28 cellular contexts compared by ENCODE assay signal in the genomic region with DNA sequence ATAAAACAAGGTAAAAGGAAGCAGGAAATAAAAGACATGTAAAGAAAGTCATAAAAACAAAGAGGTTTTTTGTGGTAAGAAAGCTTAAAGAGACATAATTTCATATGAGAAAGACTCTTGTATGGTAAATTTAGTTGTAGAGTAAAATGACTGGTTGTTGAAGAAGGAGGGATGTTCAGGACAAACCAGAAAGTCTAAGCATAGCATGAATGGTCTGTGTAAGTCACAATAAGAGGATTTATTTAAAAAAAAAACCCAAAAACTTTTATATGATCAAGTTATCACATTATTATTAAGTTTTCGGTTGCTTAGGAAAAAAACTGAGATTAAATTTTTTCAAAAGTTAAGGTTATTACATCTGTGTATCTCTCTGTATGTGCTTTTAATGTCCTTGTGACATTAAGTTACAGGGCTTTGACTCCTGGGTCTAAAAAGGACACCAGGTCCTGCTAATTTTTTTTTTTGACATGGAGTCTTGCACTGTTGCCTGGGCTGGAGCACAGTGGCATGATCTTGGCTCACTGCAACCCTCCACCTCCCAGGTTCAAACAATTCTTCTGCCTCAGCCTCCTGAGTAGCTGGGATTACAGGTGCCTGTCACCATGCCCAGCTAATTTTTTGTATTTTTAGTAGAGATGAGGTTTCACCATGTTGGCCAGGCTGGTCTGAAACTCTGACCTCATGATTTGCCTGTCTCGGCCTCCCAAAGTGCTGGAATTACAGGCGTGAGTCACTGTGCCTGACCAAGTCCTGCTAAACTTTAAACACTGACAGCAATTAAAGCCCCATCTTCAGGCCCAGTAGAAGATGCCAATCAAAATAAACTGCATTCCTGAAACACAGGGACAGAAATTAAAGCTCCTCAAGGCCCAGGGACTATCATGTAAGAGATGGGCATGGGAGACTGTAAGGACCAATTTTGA. TPM values are rescaled to one million over a fixed set of nuclear protein-coding genes. Genes with fewer than 3 reads are reported as not detected.
DNase-seq lines count a peak whose midpoint lies in the region; ATAC-seq, FAIRE-seq and TF ChIP-seq lines count a peak whose summit lies in the region.
"Had no signal": no experiment of that assay in that cellular context is flagged by ENCODE, and none has a peak within 500 bp of the region (broad histone marks: within the 10 kb centered on the region; RNA-seq: fewer than 3 reads in every experiment).

No MANE protein-coding gene starts in this region.

- WGBS in esophagus muscularis mucosa: 63% methylated on average over 3 of the region's 3 CpGs

- H3K4me2 ChIP-seq in astrocyte (ENCODE audit: low read length): no peak overlapping the region
- H3K4me2 ChIP-seq: hepatocyte had no signal

- no peak for TF ChIP-seq EP300 in esophagus muscularis mucosa (IDR thresholded peaks at IDR 0.05)

- no peak for ATAC-seq in stimulated activated naive CD8-positive, alpha-beta T cell treated with anti-CD3 and anti-CD28 coated beads, Interleukin-15, Interleukin-2, amounts not matched to agents 100 U/mL and 50 U/mL, for 24 hours
- ATAC-seq in stimulated activated naive CD8-positive, alpha-beta T cell treated with anti-CD3 and anti-CD28 coated beads, Interleukin-15, amount 100 ng/mL, for 72 hours: no peak
- no peak for ATAC-seq in GM18858 (IDR thresholded peaks at IDR 0.05; ENCODE audit: unreplicated experiment)
- ATAC-seq: GM12878, HCT116, natural killer cell, upper lobe of right lung had no signal

- no peaks in the 10 kb centered on the region for H3K27me3 Mint-ChIP-seq in stimulated activated naive CD8-positive, alpha-beta T cell treated with anti-CD3 and anti-CD28 coated beads, Interleukin-15, amount 100 ng/mL, for 72 hours
- H3K27me3 Mint-ChIP-seq in astrocyte (ENCODE audit: low read depth, unreplicated experiment): peaks cover 2% of the 10 kb centered on the region
- H3K27me3 Mint-ChIP-seq: central memory CD8-positive, alpha-beta T cell; stimulated activated naive CD8-positive, alpha-beta T cell treated with anti-CD3 and anti-CD28 coated beads, Interleukin-15, Interleukin-2, amounts not matched to agents 100 ng/mL and 50 ng/mL, for 24 hours had no signal

- H3K27ac ChIP-seq in astrocyte (ENCODE audit: low read depth, low read length) (no peak overlapping the region), SJCRH30 (no peak overlapping the region), esophagus muscularis mucosa (replicated peaks in 1 of 4) (peak overlapping the region in 2 of 4 donors; percentile 31 to 34)
- H3K27ac ChIP-seq: hepatocyte, parathyroid adenoma, skin epidermis, upper lobe of right lung, VCaP had no signal

- no peaks in the 10 kb centered on the region for H3K36me3 ChIP-seq in astrocyte (ENCODE audit: insufficient read depth, low read length)
- H3K36me3 ChIP-seq in SJCRH30: no peaks in the 10 kb centered on the region
- peaks cover 0 to 8% (median 0%) of the 10 kb centered on the region in 4 donors for H3K36me3 ChIP-seq in esophagus muscularis mucosa
- H3K36me3 ChIP-seq: upper lobe of right lung had no signal

- no peak overlapping the region for H3K27ac Mint-ChIP-seq in stimulated activated naive CD8-positive, alpha-beta T cell treated with anti-CD3 and anti-CD28 coated beads, Interleukin-15, amount 100 ng/mL, for 72 hours
- H3K27ac Mint-ChIP-seq in astrocyte (ENCODE audit: unreplicated experiment): no peak overlapping the region
- H3K27ac Mint-ChIP-seq: natural killer cell; stimulated activated naive CD8-positive, alpha-beta T cell treated with anti-CD3 and anti-CD28 coated beads, Interleukin-15, Interleukin-2, amounts not matched to agents 100 ng/mL and 50 ng/mL, for 24 hours had no signal

- no peaks in the 10 kb centered on the region for H4K20me1 ChIP-seq in astrocyte (ENCODE audit: insufficient read depth, low read length)

- H3K9me3 Mint-ChIP-seq in stimulated activated naive CD8-positive, alpha-beta T cell treated with anti-CD3 and anti-CD28 coated beads, Interleukin-15, amount 100 ng/mL, for 72 hours: peaks cover 8 to 9% of the 10 kb centered on the region in 2 donors
- H3K9me3 Mint-ChIP-seq in astrocyte (ENCODE audit: unreplicated experiment): peaks cover 6% of the 10 kb centered on the region
- H3K9me3 Mint-ChIP-seq: central memory CD8-positive, alpha-beta T cell; natural killer cell; stimulated activated naive CD8-positive, alpha-beta T cell treated with anti-CD3 and anti-CD28 coated beads, Interleukin-15, Interleukin-2, amounts not matched to agents 100 ng/mL and 50 ng/mL, for 24 hours had no signal

- H3K79me2 ChIP-seq in astrocyte (ENCODE audit: insufficient read depth, low read length): no peaks in the 10 kb centered on the region
- H3K79me2 ChIP-seq: hepatocyte, parathyroid adenoma had no signal

- H3K4me3 ChIP-seq in astrocyte (ENCODE audit: insufficient read depth, low read depth, low read length): no peak overlapping the region
- no peak overlapping the region for H3K4me3 ChIP-seq in SJCRH30
- H3K4me3 ChIP-seq in esophagus muscularis mucosa: no peak overlapping the region
- H3K4me3 ChIP-seq: GM12878, hepatocyte, skin epidermis, upper lobe of right lung had no signal

- peaks cover 35% of the 10 kb centered on the region for H3K4me1 Mint-ChIP-seq in stimulated activated naive CD8-positive, alpha-beta T cell treated with anti-CD3 and anti-CD28 coated beads, Interleukin-15, amount 100 ng/mL, for 72 hours
- no peaks in the 10 kb centered on the region for H3K4me1 Mint-ChIP-seq in astrocyte (ENCODE audit: low read depth, unreplicated experiment)
- H3K4me1 Mint-ChIP-seq: central memory CD8-positive, alpha-beta T cell had no signal

- peaks cover 3% of the 10 kb centered on the region for H3K36me3 Mint-ChIP-seq in astrocyte (ENCODE audit: low read depth, unreplicated experiment)
- H3K36me3 Mint-ChIP-seq: natural killer cell had no signal

- H3K27me3 ChIP-seq in astrocyte (ENCODE audit: insufficient read depth, low read length) (no peaks in the 10 kb centered on the region), SJCRH30 (no peaks in the 10 kb centered on the region), esophagus muscularis mucosa (no peaks in the 10 kb centered on the region)
- H3K27me3 ChIP-seq: hepatocyte, upper lobe of right lung had no signal

- no peaks in the 10 kb centered on the region for H3K9me3 ChIP-seq in astrocyte (ENCODE audit: insufficient read depth, low read depth, low read length)
- H3K9me3 ChIP-seq in SJCRH30 (replicated peaks): peaks cover 25% of the 10 kb centered on the region
- H3K9me3 ChIP-seq in esophagus muscularis mucosa: no peaks in the 10 kb centered on the region
- H3K9me3 ChIP-seq: upper lobe of right lung had no signal

- H2AFZ ChIP-seq in astrocyte (ENCODE audit: low read depth, low read length): no peak overlapping the region
- H2AFZ ChIP-seq: hepatocyte, parathyroid adenoma had no signal

- H3K4me3 Mint-ChIP-seq in stimulated activated naive CD8-positive, alpha-beta T cell treated with anti-CD3 and anti-CD28 coated beads, Interleukin-15, amount 100 ng/mL, for 72 hours: no peak overlapping the region
- H3K4me3 Mint-ChIP-seq in astrocyte (ENCODE audit: unreplicated experiment): no peak overlapping the region
- H3K4me3 Mint-ChIP-seq: central memory CD8-positive, alpha-beta T cell; natural killer cell; stimulated activated naive CD8-positive, alpha-beta T cell treated with anti-CD3 and anti-CD28 coated beads, Interleukin-15, Interleukin-2, amounts not matched to agents 100 ng/mL and 50 ng/mL, for 24 hours had no signal

- no peak for TF ChIP-seq CTCF in astrocyte (IDR thresholded peaks at IDR 0.05; ENCODE audit: insufficient read depth, low read depth, low read length)
- no peak for TF ChIP-seq CTCF in esophagus muscularis mucosa (IDR thresholded peaks at IDR 0.05)

- no peak for FAIRE-seq in astrocyte (lab: Jason Lieb, UNC)
- FAIRE-seq: GM12878, keratinocyte had no signal

- H3K4me1 ChIP-seq in astrocyte (ENCODE audit: insufficient read depth, low read length) (no peaks in the 10 kb centered on the region), SJCRH30 (no peaks in the 10 kb centered on the region), esophagus muscularis mucosa (peaks cover 0 to 7% (median 2%) of the 10 kb centered on the region in 4 donors)
- H3K4me1 ChIP-seq: parathyroid adenoma, upper lobe of right lung had no signal

- DNase-seq in stimulated activated naive CD8-positive, alpha-beta T cell treated with anti-CD3 and anti-CD28 coated beads, Interleukin-15, Interleukin-2, amounts not matched to agents 100 U/mL and 50 U/mL, for 24 hours: peak; percentile 1
- no peak for DNase-seq in stimulated activated naive CD8-positive, alpha-beta T cell treated with anti-CD3 and anti-CD28 coated beads, Interleukin-15, amount 100 ng/mL, for 72 hours
- DNase-seq in astrocyte (ENCODE audit: low read depth) (peak; percentile 6), kidney tubule cell (ENCODE audit: low spot score) (peak; percentile 84), NCI-H226 (no peak), SJCRH30 (no peak), esophagus muscularis mucosa (ENCODE audit: extremely low spot score) (no peak)
- DNase-seq: activated CD4-positive, alpha-beta T cell treated with anti-CD3 and anti-CD28 coated beads, Interleukin-2, amount 50 U/mL, for 1 hour; activated gamma-delta T cell treated with Interleukin-2 at 50 U/mL for 16 hours; C1 segment of cervical spinal cord; effector CD4-positive, alpha-beta T cell; GF-D8; KBM-7; mammary epithelial cell; natural killer cell; NCI-H1105; NCI-H524 treated with DMSO at 0.1 percent for 48 hours; upper lobe of right lung had no signal

- TF ChIP-seq POLR2A in esophagus muscularis mucosa (IDR thresholded peaks at IDR 0.05; ENCODE audit: low read depth): no peak

- H3K9ac ChIP-seq in astrocyte (ENCODE audit: low read length): no peak overlapping the region
- H3K9ac ChIP-seq: parathyroid adenoma had no signal

- intact Hi-C loops in esophagus muscularis mucosa (cut with DNase I): no loop called here

RNA-seq across cellular contexts. Expression of a gene that starts 14.2 kb away (rescaled TPM):
- total RNA-seq in astrocyte (0.39 and 0.43 TPM in 2 replicates), esophagus muscularis mucosa (1 to 10 TPM in 1 of 4 donors, under 1 TPM in 3; 0.42 to 1.3 (median 0.61) TPM)
- total RNA-seq in SJCRH30 (2014; rRNA removed; shearing (Covaris generic)): 1.8 and 2.0 TPM in 2 replicates

RNA-seq across cellular contexts. Expression of a gene that starts 14.2 kb away (rescaled TPM):
- total RNA-seq in astrocyte: 1.1 and 1.3 TPM in 2 replicates
- 3.5 and 4.7 TPM in 2 replicates for total RNA-seq in SJCRH30 (2014; rRNA removed; shearing (Covaris generic))
- total RNA-seq in esophagus muscularis mucosa: 1 to 10 TPM; 2.9 to 4.8 (median 4.0) TPM

Comparison
In these comparisons a context has a peak if more than half of its experiments do, and no peak if none do; other contexts are left out.
1. DNase-seq: peak in stimulated activated naive CD8-positive, alpha-beta T cell treated with anti-CD3 and anti-CD28 coated beads, Interleukin-15, Interleukin-2, amounts not matched to agents 100 U/mL and 50 U/mL, for 24 hours (single experiment), astrocyte (single experiment) and kidney tubule cell (single experiment); none in stimulated activated naive CD8-positive, alpha-beta T cell treated with anti-CD3 and anti-CD28 coated beads, Interleukin-15, amount 100 ng/mL, for 72 hours (0 of 2), NCI-H226 (single experiment), SJCRH30 (0 of 2) and esophagus muscularis mucosa (single experiment).